13 cellular contexts compared by ENCODE assay signal in the genomic region with DNA sequence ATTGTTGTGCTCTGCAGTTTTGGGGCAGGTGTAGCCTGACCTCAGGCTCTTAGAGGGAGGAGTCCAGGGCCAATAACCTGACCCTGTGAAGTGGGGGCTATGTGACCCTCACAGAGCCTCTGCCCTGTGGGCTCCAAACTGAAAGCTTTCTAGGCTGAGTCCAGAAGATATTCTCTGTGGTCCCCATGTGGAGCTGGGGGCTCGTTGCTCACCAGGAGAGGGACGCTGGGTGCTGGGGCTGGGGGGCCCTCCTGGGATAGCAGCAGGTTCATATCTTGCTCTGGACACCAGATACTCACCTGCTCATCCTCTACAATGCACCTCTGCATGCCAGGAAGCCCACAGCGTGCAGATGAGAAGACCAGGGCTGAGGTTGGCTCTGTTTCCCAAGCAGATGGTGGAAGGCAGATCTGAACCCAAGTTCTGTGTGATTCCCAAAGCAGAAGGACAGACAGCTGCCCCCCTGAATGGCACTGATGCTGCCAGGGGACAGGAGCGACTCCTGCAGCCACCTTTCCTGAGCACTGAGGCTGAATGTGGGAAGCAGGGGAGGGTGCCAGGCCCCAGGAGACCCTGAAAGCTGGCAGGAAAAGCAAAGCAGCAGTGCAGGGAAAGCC.
DNase-seq lines count a peak whose midpoint lies in the region; ATAC-seq and TF ChIP-seq lines count a peak whose summit lies in the region.
"Had no signal": no experiment of that assay in that cellular context is flagged by ENCODE, and none has a peak within 500 bp of the region (broad histone marks: within the 10 kb centered on the region; RNA-seq: fewer than 3 reads in every experiment).

No MANE protein-coding gene starts in this region.

- no peaks in the 10 kb centered on the region for H3K9me3 Mint-ChIP-seq in activated CD8-positive, alpha-beta memory T cell treated with anti-CD3 and anti-CD28 coated beads, Interleukin-2, amount 10 ng/mL, durations not matched to agents 7 days and 5 days (ENCODE audit: low read depth)

- DNase-seq in activated CD8-positive, alpha-beta memory T cell treated with anti-CD3 and anti-CD28 coated beads for 24 hours: peak; percentile 30
- no peak for DNase-seq in activated CD8-positive, alpha-beta memory T cell treated with anti-CD3 and anti-CD28 coated beads, Interleukin-2, amount 10 ng/mL, durations not matched to agents 7 days and 5 days
- DNase-seq in ecto neural progenitor cell (ENCODE audit: low spot score) (peak; percentile 20), islet precursor cell (peak; percentile 16), ureter (ENCODE audit: low spot score) (peak; percentile 8), putamen (ENCODE audit: low spot score) (no peak), GM20000 (ENCODE audit: low spot score) (no peak)
- DNase-seq: Calu3; CD8-positive, alpha-beta T cell; DMS 273 treated with DMSO at 0.1 percent for 48 hours; HCEC 1CT had no signal

- CTCF ChIA-PET in activated CD8-positive, alpha-beta memory T cell treated with anti-CD3 and anti-CD28 coated beads, Interleukin-2, amount 10 ng/mL, durations not matched to agents 7 days and 5 days (lab: Charles Lee): no interaction called here

- ATAC-seq in activated CD8-positive, alpha-beta memory T cell treated with anti-CD3 and anti-CD28 coated beads, Interleukin-2, amount 10 ng/mL, durations not matched to agents 7 days and 5 days: no peak
- no peak for ATAC-seq in HG03469 (IDR thresholded peaks at IDR 0.05; ENCODE audit: unreplicated experiment)
- ATAC-seq: A549; CD8-positive, alpha-beta T cell had no signal

- no peaks in the 10 kb centered on the region for H3K36me3 Mint-ChIP-seq in activated CD8-positive, alpha-beta memory T cell treated with anti-CD3 and anti-CD28 coated beads, Interleukin-2, amount 10 ng/mL, durations not matched to agents 7 days and 5 days
- H3K36me3 Mint-ChIP-seq: CD8-positive, alpha-beta T cell had no signal

- no peak overlapping the region for H3K27ac Mint-ChIP-seq in activated CD8-positive, alpha-beta memory T cell treated with anti-CD3 and anti-CD28 coated beads, Interleukin-2, amount 10 ng/mL, durations not matched to agents 7 days and 5 days
- H3K27ac Mint-ChIP-seq: CD8-positive, alpha-beta T cell had no signal

- no peak overlapping the region for H3K4me3 Mint-ChIP-seq in activated CD8-positive, alpha-beta memory T cell treated with anti-CD3 and anti-CD28 coated beads, Interleukin-2, amount 10 ng/mL, durations not matched to agents 7 days and 5 days
- H3K4me3 Mint-ChIP-seq: CD8-positive, alpha-beta T cell had no signal

- H3K4me1 Mint-ChIP-seq in activated CD8-positive, alpha-beta memory T cell treated with anti-CD3 and anti-CD28 coated beads, Interleukin-2, amount 10 ng/mL, durations not matched to agents 7 days and 5 days: no peaks in the 10 kb centered on the region

- no peak for TF ChIP-seq CTCF in GM20000 (IDR thresholded peaks at IDR 0.05; ENCODE audit: extremely low read depth, missing control alignments)

- H3K27me3 Mint-ChIP-seq in activated CD8-positive, alpha-beta memory T cell treated with anti-CD3 and anti-CD28 coated beads, Interleukin-2, amount 10 ng/mL, durations not matched to agents 7 days and 5 days: peaks cover 5% of the 10 kb centered on the region

Comparison
In these comparisons a context has a peak if more than half of its experiments do, and no peak if none do; other contexts are left out.
1. DNase-seq: peak in activated CD8-positive, alpha-beta memory T cell treated with anti-CD3 and anti-CD28 coated beads for 24 hours (single experiment), ecto neural progenitor cell (single experiment), islet precursor cell (single experiment) and ureter (single experiment); none in activated CD8-positive, alpha-beta memory T cell treated with anti-CD3 and anti-CD28 coated beads, Interleukin-2, amount 10 ng/mL, durations not matched to agents 7 days and 5 days (single experiment), putamen (single experiment) and GM20000 (single experiment).